Comparison of ENCODE assay signal across 8 cellular contexts in the genomic region with DNA sequence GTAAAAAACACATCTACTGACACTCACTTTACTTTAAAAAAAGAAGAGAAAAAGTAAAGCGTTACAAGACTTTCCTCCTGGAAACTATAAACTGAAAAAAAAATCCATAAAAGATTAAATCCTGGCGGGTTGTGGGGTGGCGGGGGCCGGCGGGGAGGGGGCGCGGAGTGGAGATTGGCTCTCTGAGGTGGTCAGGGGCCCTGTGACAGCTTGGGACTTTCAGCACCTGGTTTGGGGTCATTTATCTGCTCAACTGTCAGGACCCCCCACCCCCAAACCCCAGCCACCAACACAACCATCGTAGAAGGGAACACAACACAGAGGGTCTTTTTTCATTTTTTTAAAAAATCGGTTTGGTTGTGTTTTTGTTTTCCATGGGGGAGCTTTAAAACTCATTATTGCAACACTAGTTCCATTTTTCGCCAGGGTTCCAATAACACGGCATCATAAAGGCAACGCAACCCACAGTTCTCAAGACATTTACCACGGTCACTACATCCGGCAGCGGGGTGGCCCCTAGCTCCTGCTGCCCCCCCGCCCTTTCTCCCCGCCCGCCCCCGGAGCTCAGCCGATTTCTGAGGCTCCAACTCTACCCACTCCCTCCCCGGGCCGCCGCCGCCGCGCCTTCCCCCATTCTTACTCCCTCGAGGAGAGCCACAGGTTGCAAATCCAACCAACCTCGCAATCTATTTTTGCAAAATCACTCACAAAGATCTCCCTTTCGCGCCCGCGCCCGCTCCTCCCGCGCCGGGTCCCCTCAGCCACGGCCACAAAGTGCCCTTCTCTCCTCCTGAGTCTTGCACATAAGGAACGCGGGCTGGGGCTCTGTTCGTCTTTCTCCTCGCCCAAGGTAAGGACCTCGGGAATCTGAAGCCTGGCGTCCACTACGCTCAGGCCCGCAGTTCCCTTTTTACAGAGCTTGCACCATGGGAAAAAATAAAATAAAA. TPM values are rescaled to one million over a fixed set of nuclear protein-coding genes. Genes with fewer than 3 reads are reported as not detected.
DNase-seq lines count a peak whose midpoint lies in the region; ATAC-seq lines count a peak whose summit lies in the region.

No MANE protein-coding gene starts in this region.

- H3K27me3 Mint-ChIP-seq in activated CD4-positive, alpha-beta memory T cell treated with anti-CD3 and anti-CD28 coated beads, Interleukin-2, amount 10 ng/mL, durations not matched to agents 7 days and 5 days: no peaks in the 10 kb centered on the region
- H3K27me3 Mint-ChIP-seq in effector memory CD8-positive, alpha-beta T cell: no peaks in the 10 kb centered on the region
- H3K27me3 Mint-ChIP-seq in stimulated activated memory B cell treated with anti-CD40 and anti-IgM and Interleukin-4, amounts not matched to agents 10 μg/mL and 1 μg/mL and 100 μg/mL, for 72 hours: no peaks in the 10 kb centered on the region

- DNase-seq in LHCN-M2 (ENCODE audit: low read depth) (peak; percentile 59), NCI-H2029 (lab: John Stamatoyannopoulos, UW) (no peak)
- peak; percentile 69 for DNase-seq in activated CD4-positive, alpha-beta memory T cell treated with anti-CD3 and anti-CD28 coated beads, Interleukin-2, amount 10 ng/mL, durations not matched to agents 7 days and 5 days
- DNase-seq in effector memory CD8-positive, alpha-beta T cell: peak; percentile 24 to 35 (median 31)

- peaks cover 24% of the 10 kb centered on the region for H3K36me3 Mint-ChIP-seq in activated CD4-positive, alpha-beta memory T cell treated with anti-CD3 and anti-CD28 coated beads, Interleukin-2, amount 10 ng/mL, durations not matched to agents 7 days and 5 days (ENCODE audit: low read depth)
- peaks cover 67% of the 10 kb centered on the region for H3K36me3 Mint-ChIP-seq in effector memory CD8-positive, alpha-beta T cell (ENCODE audit: insufficient read depth)
- H3K36me3 Mint-ChIP-seq in stimulated activated memory B cell treated with anti-CD40 and anti-IgM and Interleukin-4, amounts not matched to agents 10 μg/mL and 1 μg/mL and 100 μg/mL, for 72 hours: peaks cover 5% of the 10 kb centered on the region

- H3K9me3 ChIP-seq in BLaER1: no peaks in the 10 kb centered on the region
- no peaks in the 10 kb centered on the region for H3K9me3 ChIP-seq in mesodermal cell (ENCODE audit: control insufficient read depth, low read length)

- H3K4me3 ChIP-seq in BLaER1: peak overlapping the region; percentile 97
- H3K4me3 ChIP-seq in mesodermal cell (ENCODE audit: extremely low read depth, insufficient read depth, low read length, poor library complexity, severe bottlenecking): peak overlapping the region; percentile 66

- H3K4me1 ChIP-seq in BLaER1 (peaks cover 22% of the 10 kb centered on the region), mesodermal cell (ENCODE audit: control insufficient read depth, insufficient read depth, low read length, poor library complexity, severe bottlenecking) (peaks cover 24% of the 10 kb centered on the region)

- CTCF ChIA-PET in activated CD4-positive, alpha-beta memory T cell treated with anti-CD3 and anti-CD28 coated beads, Interleukin-2, amount 10 ng/mL, durations not matched to agents 7 days and 5 days (lab: Charles Lee): interaction anchor here (0.7 to 2.8 kb wide), 20 partner anchors 11 to 1402 kb away, joined by 3 to 46 read pairs (median 4); partner anchors contain the start of gene LPP

- peak overlapping the region; percentile 89 for H3K4me3 Mint-ChIP-seq in activated CD4-positive, alpha-beta memory T cell treated with anti-CD3 and anti-CD28 coated beads, Interleukin-2, amount 10 ng/mL, durations not matched to agents 7 days and 5 days
- H3K4me3 Mint-ChIP-seq in effector memory CD8-positive, alpha-beta T cell: peak overlapping the region; percentile 97 to 99
- peak overlapping the region; percentile 97 for H3K4me3 Mint-ChIP-seq in stimulated activated memory B cell treated with anti-CD40 and anti-IgM and Interleukin-4, amounts not matched to agents 10 μg/mL and 1 μg/mL and 100 μg/mL, for 72 hours

- peaks cover 51% of the 10 kb centered on the region for H3K4me1 Mint-ChIP-seq in activated CD4-positive, alpha-beta memory T cell treated with anti-CD3 and anti-CD28 coated beads, Interleukin-2, amount 10 ng/mL, durations not matched to agents 7 days and 5 days
- peaks cover 49 to 76% of the 10 kb centered on the region in 2 donors for H3K4me1 Mint-ChIP-seq in effector memory CD8-positive, alpha-beta T cell (ENCODE audit: low read depth in 2 of 2)
- H3K4me1 Mint-ChIP-seq in stimulated activated memory B cell treated with anti-CD40 and anti-IgM and Interleukin-4, amounts not matched to agents 10 μg/mL and 1 μg/mL and 100 μg/mL, for 72 hours: peaks cover 75% of the 10 kb centered on the region

- no peaks in the 10 kb centered on the region for H3K9me3 Mint-ChIP-seq in activated CD4-positive, alpha-beta memory T cell treated with anti-CD3 and anti-CD28 coated beads, Interleukin-2, amount 10 ng/mL, durations not matched to agents 7 days and 5 days
- no peaks in the 10 kb centered on the region for H3K9me3 Mint-ChIP-seq in effector memory CD8-positive, alpha-beta T cell
- no peaks in the 10 kb centered on the region for H3K9me3 Mint-ChIP-seq in stimulated activated memory B cell treated with anti-CD40 and anti-IgM and Interleukin-4, amounts not matched to agents 10 μg/mL and 1 μg/mL and 100 μg/mL, for 72 hours

- H4K20me1 ChIP-seq in BLaER1: peaks cover 62% of the 10 kb centered on the region

- H3K27ac Mint-ChIP-seq in activated CD4-positive, alpha-beta memory T cell treated with anti-CD3 and anti-CD28 coated beads, Interleukin-2, amount 10 ng/mL, durations not matched to agents 7 days and 5 days: peak overlapping the region; percentile 99
- H3K27ac Mint-ChIP-seq in effector memory CD8-positive, alpha-beta T cell: peak overlapping the region; percentile 98 to 99
- peak overlapping the region; percentile 99 for H3K27ac Mint-ChIP-seq in stimulated activated memory B cell treated with anti-CD40 and anti-IgM and Interleukin-4, amounts not matched to agents 10 μg/mL and 1 μg/mL and 100 μg/mL, for 72 hours

- whole genome bisulfite sequencing in mesodermal cell (ENCODE audit: insufficient coverage in 2 of 2), 2 experiments: 1 to 4% methylated on average over 21 to 22 of the region's 45 CpGs

- H3K9ac ChIP-seq in BLaER1: peak overlapping the region; percentile 99

- peak overlapping the region; percentile 100 for H3K27ac ChIP-seq in BLaER1
- H3K27ac ChIP-seq in mesodermal cell (ENCODE audit: low read depth, low read length, severe bottlenecking): no peak overlapping the region

- H3K36me3 ChIP-seq in BLaER1 (peaks cover 5% of the 10 kb centered on the region; the same call in 1 of the 2 replicates), mesodermal cell (ENCODE audit: control insufficient read depth, insufficient read depth, low read length) (no peaks in the 10 kb centered on the region)

- POLR2A ChIA-PET in activated CD4-positive, alpha-beta memory T cell treated with anti-CD3 and anti-CD28 coated beads, Interleukin-2, amount 10 ng/mL, durations not matched to agents 7 days and 5 days (lab: Charles Lee): interaction anchor here (0.7 to 9.2 kb wide), 32 partner anchors 11 to 1400 kb away, joined by 3 to 251 read pairs (median 4); partner anchors contain the start of gene LPP

- no peaks in the 10 kb centered on the region for H3K27me3 ChIP-seq in BLaER1

- H3K4me2 ChIP-seq in BLaER1: peak overlapping the region; percentile 98

- ATAC-seq in effector memory CD8-positive, alpha-beta T cell (replicated peaks): no peak
- no peak for ATAC-seq in stimulated activated memory B cell treated with anti-CD40 and anti-IgM and Interleukin-4, amounts not matched to agents 10 μg/mL and 1 μg/mL and 100 μg/mL, for 72 hours
- no peak for ATAC-seq in HG02840 (IDR thresholded peaks at IDR 0.05; ENCODE audit: low FRiP score, unreplicated experiment)

RNA-seq across cellular contexts. Expression of gene BCL6, which starts 1.8 kb away (rescaled TPM):
- 20.6 and 34.0 TPM in 2 replicates for total RNA-seq in LHCN-M2 (2014; rRNA removed)
- polyA plus RNA-seq in LHCN-M2 (2012): 11.0 TPM
- total RNA-seq in activated CD4-positive, alpha-beta memory T cell treated with anti-CD3 and anti-CD28 coated beads, Interleukin-2, amount 10 ng/mL, durations not matched to agents 7 days and 5 days: 10 to 100 TPM; 30.4 to 33.4 TPM
- polyA plus RNA-seq in mesodermal cell (2013, experiment 1 of 2): 25.4 TPM
- polyA plus RNA-seq in mesodermal cell (2013, experiment 2 of 2): 18.0 TPM

RNA-seq across cellular contexts. Expression of gene RTP2, which starts 41.1 kb away (rescaled TPM):
- not detected in 2 replicates for total RNA-seq in LHCN-M2 (2014; rRNA removed)
- not detected for polyA plus RNA-seq in LHCN-M2 (2012)
- total RNA-seq in activated CD4-positive, alpha-beta memory T cell treated with anti-CD3 and anti-CD28 coated beads, Interleukin-2, amount 10 ng/mL, durations not matched to agents 7 days and 5 days: not detected
- polyA plus RNA-seq in mesodermal cell (2013, experiment 1 of 2): not detected
- polyA plus RNA-seq in mesodermal cell (2013, experiment 2 of 2): not detected
